In the genomic region with DNA sequence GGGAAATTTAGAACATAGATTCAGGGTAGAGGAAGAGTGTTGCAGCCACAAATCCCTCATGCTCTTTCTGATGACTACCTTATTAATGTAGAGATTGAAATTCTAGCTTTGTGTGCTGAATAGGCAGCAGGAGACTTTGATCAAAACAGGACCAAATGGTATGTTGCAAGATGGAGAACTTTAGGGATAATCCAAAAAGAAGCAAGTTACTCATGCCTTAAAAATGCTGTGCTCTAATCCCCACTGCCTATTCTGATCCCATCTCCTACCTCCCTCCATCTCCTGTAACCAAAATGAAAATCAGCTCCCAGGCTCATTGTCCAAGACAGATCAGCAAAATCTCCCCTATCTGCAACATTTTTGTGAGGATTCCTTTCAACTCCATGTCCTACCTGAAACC, we compare ENCODE assay signal across 16 cellular contexts. TPM values are rescaled to one million over a fixed set of nuclear protein-coding genes. Genes with fewer than 3 reads are reported as not detected.
"Had no signal": no experiment of that assay in that cellular context is flagged by ENCODE, and none has a peak within 500 bp of the region (broad histone marks: within the 10 kb centered on the region; RNA-seq: fewer than 3 reads in every experiment).

No MANE protein-coding gene starts in this region.

- H3K4me3 ChIP-seq: esophagus squamous epithelium, gastrocnemius medialis, heart right ventricle, mucosa of descending colon, psoas muscle, skin epidermis had no signal

- H3K27ac ChIP-seq: esophagus squamous epithelium, gastrocnemius medialis, heart right ventricle, neutrophil, psoas muscle, skin epidermis had no signal

- FAIRE-seq: islet of Langerhans had no signal

- H3K36me3 ChIP-seq: esophagus squamous epithelium, gastrocnemius medialis, heart right ventricle, neutrophil had no signal

- DNase-seq: esophagus squamous epithelium; gastrocnemius medialis; heart right ventricle; hypothalamus; kidney glomerular epithelial cell; mucosa of descending colon; naive thymus-derived CD8-positive, alpha-beta T cell; psoas muscle; retina; stimulated activated CD4-positive, alpha-beta T cell treated with anti-CD3 and anti-CD28 coated beads, Interleukin-2, amount 100 ng/mL, for 48 hours; stimulated activated naive CD4-positive, alpha-beta T cell treated with Interleukin-2 at 50 U/mL for 16 hours; trophoblast cell had no signal

- H3K4me1 ChIP-seq: gastrocnemius medialis, psoas muscle had no signal

- H3K9me3 ChIP-seq: esophagus squamous epithelium, gastrocnemius medialis, mucosa of descending colon, neutrophil, psoas muscle had no signal

- H3K27me3 ChIP-seq: esophagus squamous epithelium, gastrocnemius medialis, neutrophil had no signal

- ATAC-seq: gastrocnemius medialis; heart right ventricle; mucosa of descending colon; naive thymus-derived CD8-positive, alpha-beta T cell; psoas muscle; sciatic nerve had no signal

RNA-seq across cellular contexts. Expression of a gene that starts 31.3 kb away (rescaled TPM):
- total RNA-seq: naive thymus-derived CD8-positive, alpha-beta T cell had no signal
